ENCODE assay signal across 14 cellular contexts in genomic region chr12:104929926-104930325, GRCh38. TPM values are rescaled to one million over a fixed set of nuclear protein-coding genes. Genes with fewer than 3 reads are reported as not detected.
DNase-seq lines count a peak whose midpoint lies in the region; ATAC-seq and TF ChIP-seq lines count a peak whose summit lies in the region.
"Had no signal": no experiment of that assay in that cellular context is flagged by ENCODE, and none has a peak within 500 bp of the region (broad histone marks: within the 10 kb centered on the region; RNA-seq: fewer than 3 reads in every experiment).

No MANE protein-coding gene starts in this region.

- H4K8ac ChIP-seq in neuronal stem cell (ENCODE audit: low read depth, low read length), result no peak overlapping the region

- H2BK120ac ChIP-seq in neuronal stem cell (ENCODE audit: low read depth, low read length), result no peak overlapping the region

- H3K14ac ChIP-seq in neuronal stem cell (ENCODE audit: low read length), result no peak overlapping the region

- H2BK15ac ChIP-seq in neuronal stem cell (ENCODE audit: low read length), result no peak overlapping the region

- H3K36me3 ChIP-seq in tibial artery (peaks cover 0 to 5% (median 0%) of the 10 kb centered on the region in 3 donors), neuronal stem cell (replicated peaks in 1 of 2; ENCODE audit: control insufficient read depth in 2 of 2, insufficient read depth in 2 of 2, low read length in 2 of 2) (no peaks in the 10 kb centered on the region)

- H3K27me3 Mint-ChIP-seq in natural killer cell treated with Interleukin-12 subunit alpha and Interleukin-12 subunit beta and Interleukin-15 and Interleukin-18, amount 100 ng/mL, for 72 hours, result no peaks in the 10 kb centered on the region
- H3K27me3 Mint-ChIP-seq in natural killer cell (ENCODE audit: low read depth in 2 of 2), result peaks cover 0 to 17% of the 10 kb centered on the region in 2 donors
- peaks cover 7% of the 10 kb centered on the region for H3K27me3 Mint-ChIP-seq in activated naive CD8-positive, alpha-beta T cell treated with anti-CD3 and anti-CD28 coated beads for 36 hours

- H3K9me3 ChIP-seq in tibial artery (no peaks in the 10 kb centered on the region), neuronal stem cell (replicated peaks in 1 of 2; ENCODE audit: control insufficient read depth in 2 of 2, insufficient read depth in 1 of 2, low read depth in 1 of 2, low read length in 2 of 2) (no peaks in the 10 kb centered on the region)
- H3K9me3 ChIP-seq: mucosa of descending colon, stomach had no signal

- H3K27ac ChIP-seq in tibial artery (peak overlapping the region; percentile 35 to 67), neuronal stem cell (replicated peaks; ENCODE audit: low read length) (no peak overlapping the region)
- H3K27ac ChIP-seq: stomach had no signal

- no peak overlapping the region for H3K4ac ChIP-seq in neuronal stem cell (ENCODE audit: low read length)

- peaks cover 21 to 32% of the 10 kb centered on the region in 2 donors for H3K4me1 Mint-ChIP-seq in natural killer cell treated with Interleukin-12 subunit alpha and Interleukin-12 subunit beta and Interleukin-15 and Interleukin-18, amount 100 ng/mL, for 72 hours (ENCODE audit: low read depth in 2 of 2)
- no peaks in the 10 kb centered on the region for H3K4me1 Mint-ChIP-seq in natural killer cell
- H3K4me1 Mint-ChIP-seq in activated naive CD8-positive, alpha-beta T cell treated with anti-CD3 and anti-CD28 coated beads for 36 hours, result peaks cover 31% of the 10 kb centered on the region

- no peak overlapping the region for H2AK5ac ChIP-seq in neuronal stem cell (ENCODE audit: low read depth, low read length)

- no peak for DNase-seq in natural killer cell treated with Interleukin-12 subunit alpha and Interleukin-12 subunit beta and Interleukin-15 and Interleukin-18, amount 100 ng/mL, for 72 hours (ENCODE audit: low spot score)
- DNase-seq in natural killer cell (no peak), tibial artery (no peak), neuronal stem cell (ENCODE audit: low spot score) (no peak), T-helper 2 cell (no peak), CD1c-positive myeloid dendritic cell (ENCODE audit: extremely low spot score) (no peak)
- DNase-seq in activated naive CD8-positive, alpha-beta T cell treated with anti-CD3 and anti-CD28 coated beads for 36 hours, result no peak
- DNase-seq: activated naive CD8-positive, alpha-beta T cell treated with anti-CD3 and anti-CD28 coated beads, Interleukin-2, amount 10 ng/mL, durations not matched to agents 7 days and 5 days; DMS79 treated with DMSO at 0.1 percent for 48 hours; mucosa of descending colon; NCI-H1694; stomach had no signal

- H3K4me1 ChIP-seq in tibial artery, result peaks cover 0 to 34% (median 15%) of the 10 kb centered on the region in 4 donors
- no peaks in the 10 kb centered on the region for H3K4me1 ChIP-seq in neuronal stem cell (ENCODE audit: control insufficient read depth in 2 of 2, insufficient read depth in 1 of 2, low read depth in 1 of 2, low read length in 2 of 2)

- no peak overlapping the region for H2BK12ac ChIP-seq in neuronal stem cell (ENCODE audit: low read length)

- H2AFZ ChIP-seq in neuronal stem cell (ENCODE audit: low read length), result no peak overlapping the region

- peak overlapping the region; percentile 62 to 73 for H3K27ac Mint-ChIP-seq in natural killer cell treated with Interleukin-12 subunit alpha and Interleukin-12 subunit beta and Interleukin-15 and Interleukin-18, amount 100 ng/mL, for 72 hours
- H3K27ac Mint-ChIP-seq in natural killer cell, result no peak overlapping the region
- H3K27ac Mint-ChIP-seq in activated naive CD8-positive, alpha-beta T cell treated with anti-CD3 and anti-CD28 coated beads for 36 hours, result peak overlapping the region; percentile 79
- H3K27ac Mint-ChIP-seq: activated naive CD8-positive, alpha-beta T cell treated with anti-CD3 and anti-CD28 coated beads, Interleukin-2, amount 10 ng/mL, durations not matched to agents 7 days and 5 days; progenitor cell of endocrine pancreas had no signal

- H3K27me3 ChIP-seq in tibial artery (no peaks in the 10 kb centered on the region), neuronal stem cell (ENCODE audit: control insufficient read depth in 3 of 3, insufficient read depth in 3 of 3, low read depth in 1 of 3, low read length in 3 of 3) (peaks cover 0 to 3% (median 0%) of the 10 kb centered on the region in 3 experiments)
- H3K27me3 ChIP-seq: stomach had no signal

- H2BK5ac ChIP-seq in neuronal stem cell (ENCODE audit: low read length), result no peak overlapping the region

- no peak overlapping the region for H3K4me2 ChIP-seq in neuronal stem cell (ENCODE audit: insufficient read depth, low read length, poor library complexity, severe bottlenecking)

- TF ChIP-seq CTCF in natural killer cell (IDR thresholded peaks at IDR 0.05), result no peak
- TF ChIP-seq CTCF in tibial artery (IDR thresholded peaks at IDR 0.05), result no peak

- H3K4me3 ChIP-seq in tibial artery (no peak overlapping the region), neuronal stem cell (ENCODE audit: low read length in 2 of 2) (no peak overlapping the region)
- H3K4me3 ChIP-seq: mucosa of descending colon, stomach had no signal

- no peaks in the 10 kb centered on the region for H3K79me1 ChIP-seq in neuronal stem cell (ENCODE audit: low read depth, low read length)

- peak overlapping the region; percentile 59 for H3K4me3 Mint-ChIP-seq in natural killer cell treated with Interleukin-12 subunit alpha and Interleukin-12 subunit beta and Interleukin-15 and Interleukin-18, amount 100 ng/mL, for 72 hours
- H3K4me3 Mint-ChIP-seq in natural killer cell, result no peak overlapping the region
- peak overlapping the region; percentile 16 for H3K4me3 Mint-ChIP-seq in activated naive CD8-positive, alpha-beta T cell treated with anti-CD3 and anti-CD28 coated beads for 36 hours
- H3K4me3 Mint-ChIP-seq: activated naive CD8-positive, alpha-beta T cell treated with anti-CD3 and anti-CD28 coated beads, Interleukin-2, amount 10 ng/mL, durations not matched to agents 7 days and 5 days had no signal

- no CpG with 5 or more reads among the region's 1 CpG for WGBS in neuronal stem cell (ENCODE audit: extremely low coverage in 2 of 2, insufficient read length in 2 of 2, insufficient replicate concordance in 1 of 2), 2 donors

- H4K91ac ChIP-seq in neuronal stem cell (ENCODE audit: low read depth, low read length, poor library complexity), result no peak overlapping the region

- H3K23ac ChIP-seq in neuronal stem cell (ENCODE audit: low read depth, low read length, poor library complexity), result no peak overlapping the region

- H3K36me3 Mint-ChIP-seq in natural killer cell treated with Interleukin-12 subunit alpha and Interleukin-12 subunit beta and Interleukin-15 and Interleukin-18, amount 100 ng/mL, for 72 hours, result no peaks in the 10 kb centered on the region
- no peaks in the 10 kb centered on the region for H3K36me3 Mint-ChIP-seq in natural killer cell
- H3K36me3 Mint-ChIP-seq in activated naive CD8-positive, alpha-beta T cell treated with anti-CD3 and anti-CD28 coated beads for 36 hours, result no peaks in the 10 kb centered on the region
- H3K36me3 Mint-ChIP-seq: activated naive CD8-positive, alpha-beta T cell treated with anti-CD3 and anti-CD28 coated beads, Interleukin-2, amount 10 ng/mL, durations not matched to agents 7 days and 5 days had no signal

- H3K9ac ChIP-seq in neuronal stem cell (ENCODE audit: low read depth, low read length, poor library complexity), result no peak overlapping the region

- intact Hi-C loops in natural killer cell (cut with micrococcal nuclease), result no loop called here
- intact Hi-C loops in tibial artery (cut with DNase I; ENCODE audit: low total_unique reads), result no loop called here

- no peak overlapping the region for H3K18ac ChIP-seq in neuronal stem cell (ENCODE audit: low read length)

- H3K9me3 Mint-ChIP-seq in natural killer cell treated with Interleukin-12 subunit alpha and Interleukin-12 subunit beta and Interleukin-15 and Interleukin-18, amount 100 ng/mL, for 72 hours, result no peaks in the 10 kb centered on the region
- no peaks in the 10 kb centered on the region for H3K9me3 Mint-ChIP-seq in natural killer cell
- no peaks in the 10 kb centered on the region for H3K9me3 Mint-ChIP-seq in activated naive CD8-positive, alpha-beta T cell treated with anti-CD3 and anti-CD28 coated beads for 36 hours
- H3K9me3 Mint-ChIP-seq: activated naive CD8-positive, alpha-beta T cell treated with anti-CD3 and anti-CD28 coated beads, Interleukin-2, amount 10 ng/mL, durations not matched to agents 7 days and 5 days had no signal

- ATAC-seq in natural killer cell treated with Interleukin-12 subunit alpha and Interleukin-12 subunit beta and Interleukin-15 and Interleukin-18, amount 100 ng/mL, for 72 hours, result peak in 1 of 2 donors; percentile 16
- ATAC-seq in natural killer cell, result no peak
- ATAC-seq in HG03097 (IDR thresholded peaks at IDR 0.05; ENCODE audit: low FRiP score, unreplicated experiment), result peak; percentile 18

RNA-seq across cellular contexts. Expression of gene SLC41A2, which starts 28.2 kb away (rescaled TPM):
- 10 to 100 TPM; 14.9 to 17.6 TPM for total RNA-seq in natural killer cell treated with Interleukin-12 subunit alpha and Interleukin-12 subunit beta and Interleukin-15 and Interleukin-18, amount 100 ng/mL, for 72 hours
- total RNA-seq in natural killer cell, result 1 to 10 TPM; 1.3 to 3.5 (median 1.7) TPM
- total RNA-seq in activated naive CD8-positive, alpha-beta T cell treated with anti-CD3 and anti-CD28 coated beads for 36 hours, result 1 to 10 TPM; 4.6 to 6.4 TPM
- 0.71 TPM for polyA plus RNA-seq in neuronal stem cell (2013, experiment 1 of 2)
- 0.80 TPM for polyA plus RNA-seq in neuronal stem cell (2013, experiment 2 of 2)

RNA-seq across cellular contexts. Expression of gene NOPCHAP1, which starts 56.2 kb away (rescaled TPM):
- total RNA-seq in natural killer cell treated with Interleukin-12 subunit alpha and Interleukin-12 subunit beta and Interleukin-15 and Interleukin-18, amount 100 ng/mL, for 72 hours, result 10 to 100 TPM; 20.6 to 30.2 TPM
- total RNA-seq in natural killer cell, result 1 to 10 TPM; 8.0 to 9.5 (median 8.6) TPM
- total RNA-seq in activated naive CD8-positive, alpha-beta T cell treated with anti-CD3 and anti-CD28 coated beads for 36 hours, result 10 to 100 TPM; 42.1 to 42.3 TPM
- 17.8 TPM for polyA plus RNA-seq in neuronal stem cell (2013, experiment 1 of 2)
- polyA plus RNA-seq in neuronal stem cell (2013, experiment 2 of 2), result 20.3 TPM

Comparison
In these comparisons a context has a peak if more than half of its experiments do, and no peak if none do; other contexts are left out.
1. H3K27ac Mint-ChIP-seq: peak in natural killer cell treated with Interleukin-12 subunit alpha and Interleukin-12 subunit beta and Interleukin-15 and Interleukin-18, amount 100 ng/mL, for 72 hours (2 of 2) and activated naive CD8-positive, alpha-beta T cell treated with anti-CD3 and anti-CD28 coated beads for 36 hours (single experiment); none in natural killer cell (0 of 2).